In genomic region chr5:103119765-103120606, GRCh38 we compare ENCODE assay signal across 8 cellular contexts. TPM values are rescaled to one million over a fixed set of nuclear protein-coding genes. Genes with fewer than 3 reads are reported as not detected.
A peak's percentile ranks its signal among the peaks of the same experiment; 100 is the strongest.
DNase-seq lines count a peak whose midpoint lies in the region; ATAC-seq and TF ChIP-seq lines count a peak whose summit lies in the region.

TSS of gene GIN1 (minus strand) at chr5:103120138. CDS start at chr5:103108707, 11,431 bp downstream.
TSS of gene PPIP5K2 (plus strand) at chr5:103120301. CDS start at chr5:103129590, 9,289 bp downstream.

- ATAC-seq in HG02763 (IDR thresholded peaks at IDR 0.05; ENCODE audit: unreplicated experiment), result peak; percentile 95

- H3K9ac ChIP-seq in adipocyte (ENCODE audit: low read length) (peak within 1 kb of the TSS; percentile 97), parathyroid adenoma (peak within 1 kb of the TSS; percentile 78)

- 1% methylated on average over 46 of the region's 46 CpGs; no CpG with 5 or more reads in 1 of the 2 donors for WGBS in transverse colon (ENCODE audit: low coverage in 1 of 2), 2 donors

- no peaks in the 10 kb centered on the region for H3K36me3 ChIP-seq in adipocyte (ENCODE audit: control insufficient read depth, insufficient read depth, low read length, severe bottlenecking)
- no peaks in the 10 kb centered on the region for H3K36me3 ChIP-seq in cardiac muscle cell
- H3K36me3 ChIP-seq in parathyroid adenoma (ENCODE audit: control insufficient read depth, insufficient read depth, low read length), result no peaks in the 10 kb centered on the region
- no peaks in the 10 kb centered on the region for H3K36me3 ChIP-seq in transverse colon

- TF ChIP-seq CTCF in GM12873 (IDR thresholded peaks at IDR 0.05; ENCODE audit: insufficient read depth, low read depth, low read length, missing control alignments) (peak; percentile 1), cardiac muscle cell (IDR thresholded peaks at IDR 0.05; ENCODE audit: low read depth, low read length) (no peak), parathyroid adenoma (IDR thresholded peaks at IDR 0.05) (no peak), transverse colon (IDR thresholded peaks at IDR 0.05) (peak in 2 of 5 experiments; percentile 23 to 29)

- H3K4me3 ChIP-seq in adipocyte (ENCODE audit: low read length), result peak within 1 kb of the TSS; percentile 95
- H3K4me3 ChIP-seq in cardiac muscle cell, result peak within 1 kb of the TSS; percentile 84
- peak within 1 kb of the TSS; percentile 95 for H3K4me3 ChIP-seq in parathyroid adenoma (ENCODE audit: low read depth, low read length)
- H3K4me3 ChIP-seq in transverse colon, result peak within 1 kb of the TSS; percentile 76 to 98 (median 91)

- peak; percentile 88 for TF ChIP-seq POLR2A in transverse colon (IDR thresholded peaks at IDR 0.05)

- in situ Hi-C loops in transverse colon (cut with MboI; ENCODE audit: low pct_ligation_motif_present in 1 of 4, low pct_unique_long_range_greater_than_20kb in 1 of 4, low sequenced_read_pairs in 3 of 4), result no loop called here

- H3K27me3 ChIP-seq in adipocyte (replicated peaks; ENCODE audit: control insufficient read depth, insufficient read depth, low read length), result no peaks in the 10 kb centered on the region
- no peaks in the 10 kb centered on the region for H3K27me3 ChIP-seq in cardiac muscle cell
- H3K27me3 ChIP-seq in parathyroid adenoma (ENCODE audit: control insufficient read depth, insufficient read depth, low read length), result no peaks in the 10 kb centered on the region
- no peaks in the 10 kb centered on the region for H3K27me3 ChIP-seq in transverse colon

- DNase-seq in NCI-H1417 treated with DMSO at 0.1 percent for 48 hours (lab: John Stamatoyannopoulos, UW), result peak; percentile 71
- peak; percentile 99 for DNase-seq in SW480 (ENCODE audit: low spot score)
- peak; percentile 97 for DNase-seq in adipocyte (ENCODE audit: low read depth)
- DNase-seq in cardiac muscle cell (ENCODE audit: low read depth in 1 of 2, low spot score in 1 of 2), result peak; percentile 97 to 99
- peak; percentile 98 for DNase-seq in transverse colon

- no peak for TF ChIP-seq EP300 in transverse colon (IDR thresholded peaks at IDR 0.05; ENCODE audit: low read depth)

- peaks cover 18% of the 10 kb centered on the region for H3K79me2 ChIP-seq in parathyroid adenoma

- H3K27ac ChIP-seq in cardiac muscle cell (peak within 1 kb of the TSS; percentile 98), parathyroid adenoma (peak within 1 kb of the TSS; percentile 94), transverse colon (peak within 1 kb of the TSS; percentile 90 to 96 (median 92))

- H3K9me3 ChIP-seq in adipocyte (ENCODE audit: control insufficient read depth, low read length) (no peaks in the 10 kb centered on the region), cardiac muscle cell (ENCODE audit: low read depth) (no peaks in the 10 kb centered on the region), parathyroid adenoma (ENCODE audit: control insufficient read depth, low read length) (no peaks in the 10 kb centered on the region), transverse colon (no peaks in the 10 kb centered on the region)

- H3K4me1 ChIP-seq in adipocyte (ENCODE audit: control insufficient read depth, insufficient read depth, low read length), result peaks cover 26% of the 10 kb centered on the region
- H3K4me1 ChIP-seq in cardiac muscle cell (ENCODE audit: low read depth), result peaks cover 14% of the 10 kb centered on the region
- no peaks in the 10 kb centered on the region for H3K4me1 ChIP-seq in parathyroid adenoma
- H3K4me1 ChIP-seq in transverse colon, result peaks cover 12 to 38% (median 26%) of the 10 kb centered on the region in 4 donors

- intact Hi-C loops in transverse colon (cut with DNase I; ENCODE audit: low total_unique reads), result no loop called here

- peak within 1 kb of the TSS; percentile 91 for H3K4me2 ChIP-seq in parathyroid adenoma (ENCODE audit: low read length)

- H2AFZ ChIP-seq in parathyroid adenoma, result peak within 1 kb of the TSS; percentile 95

RNA-seq across cellular contexts. Expression of gene GIN1, which starts in this region (rescaled TPM):
- 5.6 and 6.1 TPM in 2 replicates for total RNA-seq in cardiac muscle cell
- 8.7 and 14.2 TPM in 2 replicates for polyA plus RNA-seq in cardiac muscle cell
- 1 to 10 TPM in 2 of 4 donors, not detected in 2; 6.4 to 8.5 TPM for total RNA-seq in transverse colon

RNA-seq across cellular contexts. Expression of gene PPIP5K2, which starts in this region (rescaled TPM):
- total RNA-seq in cardiac muscle cell (15.5 and 28.2 TPM in 2 replicates), transverse colon (10 to 100 TPM; 23.9 to 64.6 (median 44.4) TPM)
- polyA plus RNA-seq in cardiac muscle cell, result 27.6 and 42.1 TPM in 2 replicates

Comparison
In these comparisons a context has a peak if more than half of its experiments do, and no peak if none do; other contexts are left out.
1. Peak in every context shown above with its lines: DNase-seq, ATAC-seq, H3K4me3 ChIP-seq and H3K27ac ChIP-seq.